In genomic region chrX:123357941-123358340, GRCh38 we compare ENCODE assay signal across 13 cellular contexts.
A peak's percentile ranks its signal among the peaks of the same experiment; 100 is the strongest.
DNase-seq lines count a peak whose midpoint lies in the region; ATAC-seq and TF ChIP-seq lines count a peak whose summit lies in the region.
"Had no signal": no experiment of that assay in that cellular context is flagged by ENCODE, and none has a peak within 500 bp of the region (broad histone marks: within the 10 kb centered on the region; RNA-seq: fewer than 3 reads in every experiment).

No MANE protein-coding gene starts in this region.

- DNase-seq in Kasumi-1 (lab: John Stamatoyannopoulos, UW): peak; percentile 61 to 67
- DNase-seq in activated T-cell treated with anti-CD3 and anti-CD28 coated beads, Interleukin-2, amount 50 U/mL, for 72 hours: no peak
- DNase-seq in substantia nigra (lab: John Stamatoyannopoulos, UW): no peak
- no peak for DNase-seq in heart right ventricle
- no peak for DNase-seq in NCI-H187 (lab: John Stamatoyannopoulos, UW)
- DNase-seq: activated naive CD4-positive, alpha-beta T cell treated with anti-CD3 and anti-CD28 coated beads, Interleukin-2, amount 50 U/mL, for 16 hours; GDM1; mesendoderm; NCI-H2029 treated with DMSO at 0.1 percent for 48 hours had no signal

- H3K4me1 ChIP-seq in heart right ventricle: no peaks in the 10 kb centered on the region

- no peaks in the 10 kb centered on the region for H3K9me3 ChIP-seq in heart right ventricle

- no peaks in the 10 kb centered on the region for H3K4me1 Mint-ChIP-seq in activated T-cell treated with anti-CD3 and anti-CD28 coated beads, Interleukin-2, amount 50 U/mL, for 72 hours (ENCODE audit: low read depth)

- peak; percentile 96 for ATAC-seq in GM18498 (IDR thresholded peaks at IDR 0.05; ENCODE audit: unreplicated experiment)
- peak; percentile 95 for ATAC-seq in GM19467 (IDR thresholded peaks at IDR 0.05; ENCODE audit: unreplicated experiment)
- peak; percentile 95 for ATAC-seq in HG02943 (IDR thresholded peaks at IDR 0.05; ENCODE audit: low read depth, unreplicated experiment)
- ATAC-seq in activated T-cell treated with anti-CD3 and anti-CD28 coated beads, Interleukin-2, amount 50 U/mL, for 72 hours (replicated peaks in 1 of 2): no peak
- ATAC-seq in heart right ventricle: no peak
- ATAC-seq: Right ventricle myocardium inferior had no signal

- no peak overlapping the region for H3K4me3 Mint-ChIP-seq in activated T-cell treated with anti-CD3 and anti-CD28 coated beads, Interleukin-2, amount 50 U/mL, for 72 hours

- no peaks in the 10 kb centered on the region for H3K9me3 Mint-ChIP-seq in activated T-cell treated with anti-CD3 and anti-CD28 coated beads, Interleukin-2, amount 50 U/mL, for 72 hours

- H3K27ac ChIP-seq in substantia nigra (ENCODE audit: low read depth, low read length, poor library complexity, severe bottlenecking) (no peak overlapping the region), heart right ventricle (no peak overlapping the region)

- intact Hi-C loops in heart right ventricle (cut with DNase I): no loop called here

- no peaks in the 10 kb centered on the region for H3K36me3 Mint-ChIP-seq in activated T-cell treated with anti-CD3 and anti-CD28 coated beads, Interleukin-2, amount 50 U/mL, for 72 hours (ENCODE audit: insufficient read depth in 2 of 2)

- no peaks in the 10 kb centered on the region for H3K27me3 ChIP-seq in heart right ventricle

- no peaks in the 10 kb centered on the region for H3K36me3 ChIP-seq in heart right ventricle

- H3K27me3 Mint-ChIP-seq in activated T-cell treated with anti-CD3 and anti-CD28 coated beads, Interleukin-2, amount 50 U/mL, for 72 hours (ENCODE audit: low read depth): peaks cover 14% of the 10 kb centered on the region

- no peak overlapping the region for H3K27ac Mint-ChIP-seq in activated T-cell treated with anti-CD3 and anti-CD28 coated beads, Interleukin-2, amount 50 U/mL, for 72 hours

- no peak overlapping the region for H3K4me3 ChIP-seq in heart right ventricle

- no peak for TF ChIP-seq CTCF in heart right ventricle (IDR thresholded peaks at IDR 0.05)

Comparison
In these comparisons a context has a peak if more than half of its experiments do, and no peak if none do; other contexts are left out.
1. ATAC-seq: peak in GM18498 (single experiment), GM19467 (single experiment) and HG02943 (single experiment); none in activated T-cell treated with anti-CD3 and anti-CD28 coated beads, Interleukin-2, amount 50 U/mL, for 72 hours (0 of 2) and heart right ventricle (0 of 8).
2. DNase-seq: peak in Kasumi-1 (2 of 2); none in activated T-cell treated with anti-CD3 and anti-CD28 coated beads, Interleukin-2, amount 50 U/mL, for 72 hours (0 of 2), substantia nigra (0 of 49), heart right ventricle (0 of 2) and NCI-H187 (0 of 2).